Comparison of ENCODE assay signal across 1 cellular context in genomic region chr17:48590603-48591161, GRCh38.
TF ChIP-seq lines count a peak whose summit lies in the region.

No MANE protein-coding gene starts in this region.

TF ChIP-seq in SK-N-SH, 30 proteins besides CTCF, POLR2A, EP300 and RAD21 (continued from another document):
- no peak for TF ChIP-seq USF1 (IDR thresholded peaks at IDR 0.05; ENCODE audit: borderline replicate concordance, low read depth)
- no peak for TF ChIP-seq RCOR1 (IDR thresholded peaks at IDR 0.05; ENCODE audit: low read length)
- TF ChIP-seq IRF3 (IDR thresholded peaks at IDR 0.05; ENCODE audit: low read depth, low read length): no peak
